ENCODE assay signal across 1 cellular context in genomic region chr11:66697988-66698387, GRCh38.
TF ChIP-seq lines count a peak whose summit lies in the region.

No MANE protein-coding gene starts in this region.

TF ChIP-seq in K562, 482 proteins besides CTCF, POLR2A, EP300 and RAD21:
- TF ChIP-seq, protein P1, sequence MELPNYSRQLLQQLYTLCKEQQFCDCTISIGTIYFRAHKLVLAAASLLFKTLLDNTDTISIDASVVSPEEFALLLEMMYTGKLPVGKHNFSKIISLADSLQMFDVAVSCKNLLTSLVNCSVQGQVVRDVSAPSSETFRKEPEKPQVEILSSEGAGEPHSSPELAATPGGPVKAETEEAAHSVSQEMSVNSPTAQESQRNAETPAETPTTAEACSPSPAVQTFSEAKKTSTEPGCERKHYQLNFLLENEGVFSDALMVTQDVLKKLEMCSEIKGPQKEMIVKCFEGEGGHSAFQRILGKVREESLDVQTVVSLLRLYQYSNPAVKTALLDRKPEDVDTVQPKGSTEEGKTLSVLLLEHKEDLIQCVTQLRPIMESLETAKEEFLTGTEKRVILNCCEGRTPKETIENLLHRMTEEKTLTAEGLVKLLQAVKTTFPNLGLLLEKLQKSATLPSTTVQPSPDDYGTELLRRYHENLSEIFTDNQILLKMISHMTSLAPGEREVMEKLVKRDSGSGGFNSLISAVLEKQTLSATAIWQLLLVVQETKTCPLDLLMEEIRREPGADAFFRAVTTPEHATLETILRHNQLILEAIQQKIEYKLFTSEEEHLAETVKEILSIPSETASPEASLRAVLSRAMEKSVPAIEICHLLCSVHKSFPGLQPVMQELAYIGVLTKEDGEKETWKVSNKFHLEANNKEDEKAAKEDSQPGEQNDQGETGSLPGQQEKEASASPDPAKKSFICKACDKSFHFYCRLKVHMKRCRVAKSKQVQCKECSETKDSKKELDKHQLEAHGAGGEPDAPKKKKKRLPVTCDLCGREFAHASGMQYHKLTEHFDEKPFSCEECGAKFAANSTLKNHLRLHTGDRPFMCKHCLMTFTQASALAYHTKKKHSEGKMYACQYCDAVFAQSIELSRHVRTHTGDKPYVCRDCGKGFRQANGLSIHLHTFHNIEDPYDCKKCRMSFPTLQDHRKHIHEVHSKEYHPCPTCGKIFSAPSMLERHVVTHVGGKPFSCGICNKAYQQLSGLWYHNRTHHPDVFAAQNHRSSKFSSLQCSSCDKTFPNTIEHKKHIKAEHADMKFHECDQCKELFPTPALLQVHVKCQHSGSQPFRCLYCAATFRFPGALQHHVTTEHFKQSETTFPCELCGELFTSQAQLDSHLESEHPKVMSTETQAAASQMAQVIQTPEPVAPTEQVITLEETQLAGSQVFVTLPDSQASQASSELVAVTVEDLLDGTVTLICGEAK (IDR thresholded peaks at IDR 0.05), result peak; percentile 91
- TF ChIP-seq, protein P1 (CRISPR knock-in tag; IDR thresholded peaks at IDR 0.05), result peak; percentile 78
- TF ChIP-seq ZNF24 (IDR thresholded peaks at IDR 0.05) (peak; percentile 69), FOXA3 (CRISPR knock-in tag; conservative IDR thresholded peaks at IDR 0.05 in 1 of 2, IDR thresholded peaks at IDR 0.05 in 1 of 2) (no peak), NFIC (IDR thresholded peaks at IDR 0.05) (0 out of 2 replicates have a peak, but pooled peaks have one; percentile 21)
